In genomic region chr10:112783653-112784426, GRCh38 we compare ENCODE assay signal across 17 cellular contexts.
DNase-seq lines count a peak whose midpoint lies in the region; ATAC-seq and TF ChIP-seq lines count a peak whose summit lies in the region.
"Had no signal": no experiment of that assay in that cellular context is flagged by ENCODE, and none has a peak within 500 bp of the region (broad histone marks: within the 10 kb centered on the region; RNA-seq: fewer than 3 reads in every experiment).

No MANE protein-coding gene starts in this region.

- H3K36me3 ChIP-seq in right atrium auricular region: no peaks in the 10 kb centered on the region
- H3K36me3 ChIP-seq in adipocyte (ENCODE audit: control insufficient read depth, insufficient read depth, low read length, severe bottlenecking): no peaks in the 10 kb centered on the region
- H3K36me3 ChIP-seq in thyroid gland: no peaks in the 10 kb centered on the region

- no peaks in the 10 kb centered on the region for H3K4me1 ChIP-seq in right atrium auricular region
- peaks cover 48% of the 10 kb centered on the region for H3K4me1 ChIP-seq in adipocyte (ENCODE audit: control insufficient read depth, insufficient read depth, low read length)
- H3K4me1 ChIP-seq in thyroid gland: peaks cover 0 to 3% of the 10 kb centered on the region in 2 donors

- intact Hi-C loops in Right ventricle myocardium inferior (cut with DNase I): no loop called here
- intact Hi-C loops in thyroid gland (cut with DNase I): no loop called here

- 36 to 46% methylated on average over 17 of the region's 17 CpGs for WGBS in thyroid gland, 2 donors

- TF ChIP-seq CTCF in right atrium auricular region (IDR thresholded peaks at IDR 0.05): no peak
- TF ChIP-seq CTCF in thyroid gland (IDR thresholded peaks at IDR 0.05): peak in 1 of 6 experiments; percentile 10

- no peak overlapping the region for H3K4me3 ChIP-seq in right atrium auricular region
- H3K4me3 ChIP-seq in adipocyte (ENCODE audit: low read length): peak overlapping the region; percentile 67
- H3K4me3 ChIP-seq in thyroid gland (replicated peaks in 1 of 3): no peak overlapping the region
- H3K4me3 ChIP-seq: psoas muscle had no signal

- no peak for TF ChIP-seq POLR2A in thyroid gland (IDR thresholded peaks at IDR 0.05)

- peak; percentile 29 for ATAC-seq in Right ventricle myocardium inferior
- ATAC-seq: stimulated activated naive CD8-positive, alpha-beta T cell treated with anti-CD3 and anti-CD28 coated beads, Interleukin-15, amount 100 ng/mL, for 72 hours had no signal

- H3K9me3 ChIP-seq in right atrium auricular region (peaks cover 0 to 7% of the 10 kb centered on the region in 2 donors), adipocyte (ENCODE audit: control insufficient read depth, low read length) (peaks cover 2% of the 10 kb centered on the region), thyroid gland (no peaks in the 10 kb centered on the region)
- H3K9me3 ChIP-seq: psoas muscle had no signal

- H3K27me3 ChIP-seq in right atrium auricular region: no peaks in the 10 kb centered on the region
- H3K27me3 ChIP-seq in adipocyte (replicated peaks; ENCODE audit: control insufficient read depth, insufficient read depth, low read length): no peaks in the 10 kb centered on the region
- H3K27me3 ChIP-seq in thyroid gland: no peaks in the 10 kb centered on the region

- DNase-seq in Right ventricle myocardium inferior (ENCODE audit: missing footprints): peak; percentile 73
- no peak for DNase-seq in right atrium auricular region (ENCODE audit: low spot score)
- DNase-seq in adipocyte (ENCODE audit: low read depth): no peak
- peak; percentile 47 for DNase-seq in kidney tubule cell (ENCODE audit: low spot score)
- DNase-seq in thyroid gland: peak; percentile 78 to 85
- DNase-seq in medulla oblongata (ENCODE audit: extremely low spot score): no peak
- no peak for DNase-seq in stimulated activated CD4-positive, alpha-beta T cell treated with anti-CD3 and anti-CD28 coated beads, Interleukin-4, amount 100 ng/mL, for 1 hour
- DNase-seq in COR-L47 (lab: John Stamatoyannopoulos, UW): no peak
- DNase-seq: activated CD4-positive, alpha-beta T cell treated with anti-CD3 and anti-CD28 coated beads for 1 hour; activated T-cell treated with anti-CD3 and anti-CD28 coated beads, Interleukin-2, amount 50 U/mL, for 24 hours; aorta; effector memory CD4-positive, alpha-beta T cell; H9; MM.1S; psoas muscle; stimulated activated CD4-positive, alpha-beta T cell treated with anti-CD3 and anti-CD28 coated beads, Interleukin-4, amount 100 ng/mL, for 4 hours; stimulated activated naive CD8-positive, alpha-beta T cell treated with anti-CD3 and anti-CD28 coated beads, Interleukin-15, amount 100 ng/mL, for 72 hours had no signal

- H3K9ac ChIP-seq in adipocyte (ENCODE audit: low read length): peak overlapping the region; percentile 71

- H3K27ac ChIP-seq in right atrium auricular region (no peak overlapping the region), thyroid gland (peak overlapping the region in 1 of 3 donors; percentile 16)
- H3K27ac ChIP-seq: psoas muscle had no signal

Comparison
In these comparisons a context has a peak if more than half of its experiments do, and no peak if none do; other contexts are left out.
1. DNase-seq: peak in Right ventricle myocardium inferior (single experiment), kidney tubule cell (single experiment) and thyroid gland (2 of 2); none in right atrium auricular region (single experiment), adipocyte (single experiment), medulla oblongata (single experiment), stimulated activated CD4-positive, alpha-beta T cell treated with anti-CD3 and anti-CD28 coated beads, Interleukin-4, amount 100 ng/mL, for 1 hour (single experiment) and COR-L47 (single experiment).